ENCODE assay signal across 11 cellular contexts in genomic region chr13:110520431-110521295, GRCh38. TPM values are rescaled to one million over a fixed set of nuclear protein-coding genes. Genes with fewer than 3 reads are reported as not detected.
DNase-seq lines count a peak whose midpoint lies in the region; ATAC-seq, FAIRE-seq and TF ChIP-seq lines count a peak whose summit lies in the region.
"Had no signal": no experiment of that assay in that cellular context is flagged by ENCODE, and none has a peak within 500 bp of the region (broad histone marks: within the 10 kb centered on the region; RNA-seq: fewer than 3 reads in every experiment).

No MANE protein-coding gene starts in this region.

- peak; percentile 32 for FAIRE-seq in kidney (lab: Jason Lieb, UNC)
- FAIRE-seq: bronchial epithelial cell, GM12891 had no signal

- H3K9me3 ChIP-seq in kidney (ENCODE audit: control insufficient read depth in 1 of 2, low read length in 2 of 2) = no peaks in the 10 kb centered on the region
- H3K9me3 ChIP-seq in spleen = no peaks in the 10 kb centered on the region

- intact Hi-C loops in kidney (cut with DNase I) = no loop called here
- intact Hi-C loops in spleen (cut with DNase I; ENCODE audit: low total_unique reads) = no loop called here

- no peak for ATAC-seq in HG02623 (IDR thresholded peaks at IDR 0.05; ENCODE audit: unreplicated experiment)
- ATAC-seq in GM18907 (IDR thresholded peaks at IDR 0.05; ENCODE audit: unreplicated experiment) = no peak

- no peak for TF ChIP-seq POLR2A in spleen (IDR thresholded peaks at IDR 0.05)

- TF ChIP-seq CTCF in astrocyte of the spinal cord (IDR thresholded peaks at IDR 0.05; ENCODE audit: low read depth, low read length) = no peak
- TF ChIP-seq CTCF in kidney (IDR thresholded peaks at IDR 0.05; ENCODE audit: borderline replicate concordance, extremely low read depth, insufficient read depth) = no peak
- TF ChIP-seq CTCF in spleen (IDR thresholded peaks at IDR 0.05 in 8 of 11, conservative IDR thresholded peaks at IDR 0.05 in 3 of 11) = no peak

- H3K27ac Mint-ChIP-seq in immature natural killer cell = no peak overlapping the region

- in situ Hi-C loops in astrocyte of the spinal cord (cut with HindIII; ENCODE audit: low sequenced_read_pairs) = no loop called here

- 25 to 46% (median 29%) methylated on average over 14 to 16 of the region's 16 CpGs for WGBS in spleen, 5 donors

- DNase-seq in HT-29 (ENCODE audit: low spot score) (peak; percentile 18), astrocyte of the spinal cord (ENCODE audit: low read depth, low spot score) (peak; percentile 76), kidney (peak; percentile 89), spleen (no peak), immature natural killer cell (no peak), NCI-H2196 treated with DMSO at 0.1 percent for 48 hours (lab: John Stamatoyannopoulos, UW; ENCODE audit: unreplicated experiment) (no peak)

- no peaks in the 10 kb centered on the region for H3K9me3 Mint-ChIP-seq in immature natural killer cell

- no peaks in the 10 kb centered on the region for H3K36me3 Mint-ChIP-seq in immature natural killer cell

- peaks cover 2 to 5% (median 4%) of the 10 kb centered on the region in 3 donors for H3K27me3 Mint-ChIP-seq in immature natural killer cell (ENCODE audit: low read depth in 3 of 3)

- H3K27ac ChIP-seq in kidney (ENCODE audit: low read depth in 2 of 2, low read length in 2 of 2) = peak overlapping the region; percentile 79 to 91
- H3K27ac ChIP-seq in spleen = peak overlapping the region; percentile 2 to 88 (median 84)
- H3K27ac ChIP-seq: SK-N-MC had no signal

- H3K4me1 ChIP-seq in kidney (ENCODE audit: control insufficient read depth in 1 of 2, insufficient read depth in 1 of 2, low read depth in 1 of 2, low read length in 2 of 2) = peaks cover 22 to 38% of the 10 kb centered on the region in 2 donors
- H3K4me1 ChIP-seq in spleen = peaks cover 11 to 88% (median 53%) of the 10 kb centered on the region in 6 donors

- H3K27me3 ChIP-seq in spleen (replicated peaks in 1 of 7) = no peaks in the 10 kb centered on the region

- peaks cover 14 to 18% of the 10 kb centered on the region in 2 donors for H3K4me1 Mint-ChIP-seq in immature natural killer cell

- H3K36me3 ChIP-seq in kidney (ENCODE audit: control insufficient read depth in 1 of 2, insufficient read depth in 2 of 2, low read length in 2 of 2) (peaks cover 13% of the 10 kb centered on the region in 2 donors), spleen (peaks cover 0 to 35% (median 2%) of the 10 kb centered on the region in 6 donors)

- H3K4me3 ChIP-seq in astrocyte of the spinal cord (ENCODE audit: low read depth, low read length) (no peak overlapping the region), kidney (ENCODE audit: low read length in 2 of 2) (no peak overlapping the region), spleen (peak overlapping the region in 1 of 8 donors; percentile 31)
- H3K4me3 ChIP-seq: SK-N-MC had no signal

- H3K4me3 Mint-ChIP-seq in immature natural killer cell = no peak overlapping the region

- H3K9ac ChIP-seq in kidney (ENCODE audit: low read length in 2 of 2) = peak overlapping the region in 1 of 2 donors; percentile 29

RNA-seq across cellular contexts. Expression of gene RAB20, which starts 40.9 kb away (rescaled TPM):
- total RNA-seq in HT-29 (2014; rRNA removed; shearing (Covaris generic)) = 145 and 147 TPM in 2 replicates
- total RNA-seq in kidney (33.6 TPM), spleen (10 to 100 TPM; 46.9 to 96.4 (median 61.1) TPM)
- polyA plus RNA-seq in kidney (ENCODE audit: insufficient read depth, low read depth, low replicate concordance) (47.7 TPM), spleen (10 to 100 TPM; 19.1 to 49.0 (median 39.6) TPM), immature natural killer cell (1 to 10 TPM in 1 of 3 donors, under 1 TPM in 2; 0.39 to 2.7 (median 0.52) TPM)

Comparison
In these comparisons a context has a peak if more than half of its experiments do, and no peak if none do; other contexts are left out.
1. DNase-seq: peak in HT-29 (single experiment), astrocyte of the spinal cord (single experiment) and kidney (single experiment); none in spleen (single experiment), immature natural killer cell (0 of 3) and NCI-H2196 treated with DMSO at 0.1 percent for 48 hours (single experiment).